In the genomic region with DNA sequence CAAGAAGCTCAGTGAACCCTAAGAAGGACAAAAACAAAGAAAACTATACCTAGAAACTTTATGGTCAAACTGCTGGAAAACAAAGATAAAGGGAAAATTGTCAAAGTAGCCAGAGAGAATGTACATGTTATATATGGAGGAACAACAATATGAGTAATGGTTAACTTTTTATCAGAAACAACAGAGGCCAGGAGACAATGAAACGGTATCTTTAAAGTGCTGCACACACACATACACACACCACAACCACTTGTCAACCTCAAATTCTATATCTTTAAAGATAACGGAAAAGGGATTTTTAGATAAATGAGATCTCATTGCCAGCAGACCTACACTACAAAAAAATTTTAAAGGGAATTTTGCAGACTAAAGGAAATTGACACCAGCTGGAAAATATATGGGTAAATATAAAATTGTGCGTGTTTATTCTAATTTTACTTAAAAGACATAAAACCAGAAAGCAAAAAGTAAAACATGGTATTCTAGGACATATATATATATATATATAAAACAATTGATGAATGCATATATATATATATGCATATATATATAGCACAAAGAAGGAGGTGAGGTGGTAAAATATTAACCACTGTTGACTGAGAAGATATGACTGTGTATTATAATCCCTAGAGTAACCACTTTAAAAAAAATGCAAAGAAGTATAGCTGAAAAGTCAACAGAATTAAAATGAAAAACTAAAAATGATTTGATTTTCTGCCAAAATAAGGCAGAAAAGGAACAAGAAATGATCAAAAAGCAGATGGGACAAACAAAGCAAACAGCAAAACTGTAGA, we compare ENCODE assay signal across 21 cellular contexts.
"Had no signal": no experiment of that assay in that cellular context is flagged by ENCODE, and none has a peak within 500 bp of the region (broad histone marks: within the 10 kb centered on the region; RNA-seq: fewer than 3 reads in every experiment).

No MANE protein-coding gene starts in this region.

- H2AFZ ChIP-seq: neural progenitor cell had no signal

- H3K27me3 Mint-ChIP-seq: activated T-helper 17 cell treated with anti-CD3 and anti-CD28 coated beads, Interleukin-2, amount 50 U/mL, for 72 hours; effector memory CD8-positive, alpha-beta T cell had no signal

- H3K4me1 Mint-ChIP-seq: neural progenitor cell had no signal

- H3K4me2 ChIP-seq: neural progenitor cell had no signal

- H3K4me3 Mint-ChIP-seq: activated T-helper 17 cell treated with anti-CD3 and anti-CD28 coated beads, Interleukin-2, amount 50 U/mL, for 72 hours; effector memory CD8-positive, alpha-beta T cell; mesothelial cell of epicardium; neural progenitor cell; T-helper 2 cell treated with Interferon-gamma antibody and Interleukin-4, amounts not matched to agents 5 μg/mL and 100 μg/mL, for 36 hours had no signal

- H3K27ac Mint-ChIP-seq: activated T-helper 17 cell treated with anti-CD3 and anti-CD28 coated beads, Interleukin-2, amount 50 U/mL, for 72 hours; effector memory CD8-positive, alpha-beta T cell; mesothelial cell of epicardium; neural progenitor cell; T-helper 2 cell treated with Interferon-gamma antibody and Interleukin-4, amounts not matched to agents 5 μg/mL and 100 μg/mL, for 36 hours had no signal

- H3K4me3 ChIP-seq: heart left ventricle, lower lobe of right lung, neural progenitor cell, ovary, sigmoid colon, spleen, stomach, thoracic aorta had no signal

- ATAC-seq: activated T-helper 17 cell treated with anti-CD3 and anti-CD28 coated beads, Interleukin-2, amount 50 U/mL, for 72 hours; effector memory CD8-positive, alpha-beta T cell; heart left ventricle; left cardiac atrium; lower lobe of right lung had no signal

- H3K9me3 ChIP-seq: lower lobe of right lung, ovary, sigmoid colon, stomach, thoracic aorta had no signal

- DNase-seq: activated CD4-positive, alpha-beta T cell treated with anti-CD3 and anti-CD28 coated beads for 1 hour; activated CD4-positive, alpha-beta T cell treated with anti-CD3 and anti-CD28 coated beads, Interleukin-2, amount 50 U/mL, for 4 hours; activated naive CD4-positive, alpha-beta T cell treated with Interleukin-2 at 50 U/mL for 16 hours; activated T-cell treated with anti-CD3 and anti-CD28 coated beads for 4 hours; aorta; dermis blood vessel endothelial cell; effector memory CD8-positive, alpha-beta T cell; heart left ventricle; left cardiac atrium; lower lobe of right lung; ovary; sigmoid colon; spleen; stimulated activated CD4-positive, alpha-beta T cell treated with anti-CD3 and anti-CD28 coated beads, Interleukin-1b, Interleukin-23, amount 100 ng/mL, for 48 hours; stomach had no signal

- H3K4me1 ChIP-seq: heart left ventricle, lower lobe of right lung, neural progenitor cell, spleen had no signal

- H3K36me3 ChIP-seq: heart left ventricle, lower lobe of right lung, neural progenitor cell, ovary, sigmoid colon, stomach, thoracic aorta had no signal

- H3K27ac ChIP-seq: epithelial cell of prostate, heart left ventricle, lower lobe of right lung, neural progenitor cell, ovary, sigmoid colon, spleen, stomach, thoracic aorta had no signal

- H3K27me3 ChIP-seq: heart left ventricle, neural progenitor cell, ovary, sigmoid colon, spleen, stomach had no signal

- H3K9me3 Mint-ChIP-seq: effector memory CD8-positive, alpha-beta T cell had no signal

- H3K9ac ChIP-seq: neural progenitor cell had no signal
